Comparison of ENCODE assay signal across 11 cellular contexts in the genomic region with DNA sequence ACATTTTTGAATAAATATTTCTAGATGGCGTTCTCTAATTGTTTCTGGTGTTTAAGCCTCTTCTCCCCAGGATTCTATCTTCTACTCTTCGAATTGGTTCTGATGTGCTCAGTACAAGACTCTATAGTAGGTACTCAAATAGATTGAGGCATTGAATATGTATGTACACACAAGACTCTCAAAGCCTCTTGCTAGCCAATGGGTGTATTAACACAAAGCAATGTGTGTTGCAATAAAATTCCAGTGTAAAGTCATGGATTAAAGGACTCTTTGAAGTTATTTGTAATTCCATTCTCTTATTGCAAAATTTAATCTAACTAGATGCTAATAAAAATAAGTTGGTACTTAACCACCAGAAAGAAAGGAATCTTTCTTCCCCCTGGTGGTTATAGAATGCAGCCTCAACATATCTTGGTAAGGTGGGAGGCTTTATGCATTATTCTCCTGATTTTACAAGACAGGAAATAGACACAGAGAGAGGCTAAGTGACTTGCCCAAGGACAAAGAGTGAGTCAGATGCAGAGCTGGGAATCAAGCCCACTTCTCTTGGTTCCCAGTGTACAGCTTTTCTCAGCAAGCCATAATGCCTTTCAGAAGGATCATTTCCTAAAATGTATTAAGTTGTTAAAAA. TPM values are rescaled to one million over a fixed set of nuclear protein-coding genes. Genes with fewer than 3 reads are reported as not detected.
A peak's percentile ranks its signal among the peaks of the same experiment; 100 is the strongest.
DNase-seq lines count a peak whose midpoint lies in the region; FAIRE-seq and TF ChIP-seq lines count a peak whose summit lies in the region.
"Had no signal": no experiment of that assay in that cellular context is flagged by ENCODE, and none has a peak within 500 bp of the region (broad histone marks: within the 10 kb centered on the region; RNA-seq: fewer than 3 reads in every experiment).

No MANE protein-coding gene starts in this region.

- H3K4me1 ChIP-seq in HAP-1, result peaks cover 11% of the 10 kb centered on the region
- peaks cover 0 to 11% (median 0%) of the 10 kb centered on the region in 3 donors for H3K4me1 ChIP-seq in esophagus squamous epithelium

- DNase-seq in HAP-1 (ENCODE audit: low spot score in 2 of 2) (peak; percentile 54 to 91), RKO (ENCODE audit: low spot score) (peak; percentile 64), esophagus squamous epithelium (lab: John Stamatoyannopoulos, UW) (no peak), retinal pigment epithelial cell (ENCODE audit: low read depth) (peak; percentile 87), DMS 273 treated with DMSO at 0.1 percent for 48 hours (lab: John Stamatoyannopoulos, UW) (no peak), occipital lobe (lab: John Stamatoyannopoulos, UW) (no peak), GM12891 (ENCODE audit: insufficient read length, low spot score) (no peak)
- DNase-seq in activated CD4-positive, alpha-beta T cell treated with anti-CD3 and anti-CD28 coated beads, Interleukin-2, amount 50 U/mL, for 48 hours, result no peak
- DNase-seq: activated naive CD4-positive, alpha-beta T cell treated with Interleukin-2 at 50 U/mL for 16 hours; effector memory CD8-positive, alpha-beta T cell had no signal

- H3K9me3 ChIP-seq in HAP-1 (no peaks in the 10 kb centered on the region), esophagus squamous epithelium (no peaks in the 10 kb centered on the region)

- H3K27ac ChIP-seq in esophagus squamous epithelium, result no peak overlapping the region

- in situ Hi-C loops in HAP-1 (cut with MboI; ENCODE audit: low sequenced_read_pairs), result no loop called here

- FAIRE-seq in GM12891 (lab: Jason Lieb, UNC), result no peak
- FAIRE-seq: GM19239 had no signal

- no peak for TF ChIP-seq POLR2A in esophagus squamous epithelium (IDR thresholded peaks at IDR 0.05)
- TF ChIP-seq POLR2A in GM12891 (IDR thresholded peaks at IDR 0.05; ENCODE audit: low read depth, low read length), result no peak

- H3K27me3 ChIP-seq in HAP-1 (ENCODE audit: low read depth) (no peaks in the 10 kb centered on the region), esophagus squamous epithelium (no peaks in the 10 kb centered on the region)

- intact Hi-C loops in esophagus squamous epithelium (cut with DNase I), result no loop called here

- WGBS in esophagus squamous epithelium, 2 donors, result 44 to 55% methylated on average over 2 of the region's 2 CpGs

- H3K36me3 ChIP-seq in HAP-1 (replicated peaks) (no peaks in the 10 kb centered on the region), esophagus squamous epithelium (no peaks in the 10 kb centered on the region)

- TF ChIP-seq CTCF in esophagus squamous epithelium (IDR thresholded peaks at IDR 0.05), result peak in 5 of 6 experiments; percentile 5 to 57 (median 34)
- TF ChIP-seq CTCF in retinal pigment epithelial cell (conservative IDR thresholded peaks at IDR 0.05; ENCODE audit: low read depth, low read length), result peak; percentile 61

- H3K4me3 ChIP-seq in HAP-1 (no peak overlapping the region), esophagus squamous epithelium (no peak overlapping the region), retinal pigment epithelial cell (ENCODE audit: low read length) (no peak overlapping the region)

TF ChIP-seq in GM12891, 5 proteins besides CTCF, POLR2A, EP300 and RAD21:
- TF ChIP-seq PAX5 (IDR thresholded peaks at IDR 0.05; ENCODE audit: insufficient read depth, low read length, severe bottlenecking), result no peak
- TF ChIP-seq TAF1 (IDR thresholded peaks at IDR 0.05; ENCODE audit: low read depth, low read length), result no peak
- no peak for TF ChIP-seq POLR2AphosphoS5 (IDR thresholded peaks at IDR 0.05; ENCODE audit: low read depth, low read length)
- no peak for TF ChIP-seq POU2F2 (IDR thresholded peaks at IDR 0.05; ENCODE audit: low read depth, low read length)
- TF ChIP-seq SPI1 (IDR thresholded peaks at IDR 0.05; ENCODE audit: low read depth, low read length), result no peak

RNA-seq across cellular contexts. Expression of a gene that starts 18.1 kb away (rescaled TPM):
- total RNA-seq in esophagus squamous epithelium, result 1 to 10 TPM in 1 of 4 donors, under 1 TPM in 3; 0.04 to 1.1 (median 0.23) TPM
- total RNA-seq in occipital lobe, result 71.4 TPM
- not detected for polyA plus RNA-seq in GM12891 (2012; ENCODE audit: low read depth, missing spikeins)

Comparison
In these comparisons a context has a peak if more than half of its experiments do, and no peak if none do; other contexts are left out.
1. DNase-seq: peak in HAP-1 (2 of 2), RKO (single experiment) and retinal pigment epithelial cell (single experiment); none in esophagus squamous epithelium (single experiment), DMS 273 treated with DMSO at 0.1 percent for 48 hours (single experiment), occipital lobe (single experiment), GM12891 (single experiment) and activated CD4-positive, alpha-beta T cell treated with anti-CD3 and anti-CD28 coated beads, Interleukin-2, amount 50 U/mL, for 48 hours (0 of 2).
2. RNA of a gene that starts 18.1 kb away (total RNA-seq): 71.4 TPM in occipital lobe (single experiment); 0.04 to 1.1 TPM in esophagus squamous epithelium; every median in the first group is over 10 times any median in the second.